In genomic region chr11:35420371-35420770, GRCh38 we compare ENCODE assay signal across 12 cellular contexts. TPM values are rescaled to one million over a fixed set of nuclear protein-coding genes. Genes with fewer than 3 reads are reported as not detected.
DNase-seq lines count a peak whose midpoint lies in the region; ATAC-seq, FAIRE-seq and TF ChIP-seq lines count a peak whose summit lies in the region.
"Had no signal": no experiment of that assay in that cellular context is flagged by ENCODE, and none has a peak within 500 bp of the region (broad histone marks: within the 10 kb centered on the region; RNA-seq: fewer than 3 reads in every experiment).

No MANE protein-coding gene starts in this region.

- peaks cover 0 to 18% (median 6%) of the 10 kb centered on the region in 11 experiments; a peak in 10 of 22 replicates for H3K9me3 ChIP-seq in BLaER1 treated with 17β-estradiol and CSF1 and Interleukin-3, amounts not matched to agents 10 nM and 100 nM (replicated peaks in 1 of 11)
- H3K9me3 ChIP-seq in IMR-90 (ENCODE audit: control insufficient read depth, insufficient read depth, low read length) (no peaks in the 10 kb centered on the region), H1 (ENCODE audit: insufficient read depth in 2 of 2, low read depth in 1 of 2, low read length in 1 of 2) (no peaks in the 10 kb centered on the region), neuronal stem cell (replicated peaks in 1 of 2; ENCODE audit: control insufficient read depth in 2 of 2, insufficient read depth in 1 of 2, low read depth in 1 of 2, low read length in 2 of 2) (no peaks in the 10 kb centered on the region)

- peaks cover 0 to 21% (median 11%) of the 10 kb centered on the region in 11 experiments; a peak in 7 of 22 replicates for H4K20me1 ChIP-seq in BLaER1 treated with 17β-estradiol and CSF1 and Interleukin-3, amounts not matched to agents 10 nM and 100 nM
- H4K20me1 ChIP-seq in IMR-90 (ENCODE audit: insufficient read depth, low read length) (no peaks in the 10 kb centered on the region; the same call in 1 of the 2 replicates), H1 (replicated peaks in 1 of 2; ENCODE audit: control insufficient read depth in 1 of 2, insufficient read depth in 2 of 2, low read length in 2 of 2) (peaks cover 0 to 4% of the 10 kb centered on the region in 2 experiments)

- peaks cover 19% of the 10 kb centered on the region; the same call in 1 of the 2 replicates for H3K23me2 ChIP-seq in H1 (ENCODE audit: low read depth, low read length)

- in situ Hi-C loops in IMR-90 (cut with MboI; ENCODE audit: low sequenced_read_pairs), result no loop called here

- H3K4me3 ChIP-seq in BLaER1 treated with 17β-estradiol and CSF1 and Interleukin-3, amounts not matched to agents 10 nM and 100 nM, result peak overlapping the region; percentile 48 to 71 (median 57); a peak in 14 of 20 replicates
- H3K4me3 ChIP-seq in IMR-90 (ENCODE audit: insufficient read depth, low read depth, low read length) (no peak overlapping the region), H1 (ENCODE audit: extremely low read depth in 1 of 4, insufficient read depth in 2 of 4, low read depth in 3 of 4, low read length in 4 of 4) (peak overlapping the region; percentile 65 to 94 (median 71)), neuronal stem cell (ENCODE audit: low read length in 2 of 2) (peak overlapping the region; percentile 51 to 68)

- no peak for DNase-seq in IMR-90
- peak in 1 of 2 experiments; percentile 52 for DNase-seq in H1 (ENCODE audit: low read depth in 1 of 2, low spot score in 2 of 2)
- DNase-seq in neuronal stem cell (ENCODE audit: low spot score), result peak; percentile 12
- DNase-seq in GOT3 (lab: John Stamatoyannopoulos, UW), result no peak
- DNase-seq in NCI-H2107 treated with DMSO at 0.1 percent for 48 hours (lab: John Stamatoyannopoulos, UW; ENCODE audit: unreplicated experiment), result no peak
- no peak for DNase-seq in OCI-M2 (lab: John Stamatoyannopoulos, UW; ENCODE audit: unreplicated experiment)
- DNase-seq: NCI-H1436 treated with DMSO at 0.1 percent for 48 hours had no signal

- H2BK120ac ChIP-seq in IMR-90 (ENCODE audit: low read depth, low read length) (no peak overlapping the region), H1 (replicated peaks; ENCODE audit: low read depth, low read length) (no peak overlapping the region), neuronal stem cell (ENCODE audit: low read depth, low read length) (no peak overlapping the region)

- H3K27ac ChIP-seq in BLaER1 treated with 17β-estradiol and CSF1 and Interleukin-3, amounts not matched to agents 10 nM and 100 nM, result no peak overlapping the region
- H3K27ac ChIP-seq in IMR-90 (ENCODE audit: insufficient read depth, low read length) (no peak overlapping the region), H1 (ENCODE audit: low read depth, low read length) (no peak overlapping the region), neuronal stem cell (replicated peaks; ENCODE audit: low read length) (no peak overlapping the region)
- H3K27ac ChIP-seq: parathyroid adenoma, SK-N-MC had no signal

- WGBS in IMR-90 (ENCODE audit: extremely low coverage in 2 of 2, insufficient read length in 1 of 2), 2 experiments, result 30% methylated on average over 9 of the region's 17 CpGs; no CpG with 5 or more reads in 1 of the 2 experiments
- 12% methylated on average over 15 of the region's 17 CpGs; no CpG with 5 or more reads in 1 of the 2 experiments for WGBS in H1 (ENCODE audit: extremely low coverage in 1 of 2, insufficient coverage in 1 of 2, insufficient read length in 1 of 2, insufficient replicate concordance in 2 of 2, low coverage in 1 of 2, low lambda C conversion rate in 2 of 2, missing lambda C conversion rate in 1 of 2), 2 experiments
- WGBS in neuronal stem cell (ENCODE audit: extremely low coverage in 2 of 2, insufficient read length in 2 of 2, insufficient replicate concordance in 1 of 2), 2 donors, result no CpG with 5 or more reads among the region's 17 CpGs

- no peak overlapping the region for H3K9ac ChIP-seq in BLaER1 treated with 17β-estradiol and CSF1 and Interleukin-3, amounts not matched to agents 10 nM and 100 nM
- H3K9ac ChIP-seq in IMR-90 (ENCODE audit: low read depth, low read length) (no peak overlapping the region), H1 (replicated peaks in 1 of 4; ENCODE audit: extremely low read depth in 1 of 4, low read depth in 3 of 4, low read length in 3 of 4) (peak overlapping the region in 1 of 4 experiments; percentile 34; a peak in 1 of 7 replicates), neuronal stem cell (ENCODE audit: low read depth, low read length, poor library complexity) (no peak overlapping the region)
- H3K9ac ChIP-seq: parathyroid adenoma had no signal

- H2AK9ac ChIP-seq in IMR-90 (replicated peaks; ENCODE audit: low read depth, low read length, poor library complexity), result no peak overlapping the region

- no peaks in the 10 kb centered on the region for H3K36me3 ChIP-seq in BLaER1 treated with 17β-estradiol and CSF1 and Interleukin-3, amounts not matched to agents 10 nM and 100 nM
- peaks cover 6% of the 10 kb centered on the region for H3K36me3 ChIP-seq in IMR-90 (ENCODE audit: control insufficient read depth, insufficient read depth, low read length)
- no peaks in the 10 kb centered on the region for H3K36me3 ChIP-seq in H1 (ENCODE audit: control insufficient read depth in 2 of 4, insufficient read depth in 4 of 4, low read length in 3 of 4)
- peaks cover 0 to 3% of the 10 kb centered on the region in 2 donors for H3K36me3 ChIP-seq in neuronal stem cell (replicated peaks in 1 of 2; ENCODE audit: control insufficient read depth in 2 of 2, insufficient read depth in 2 of 2, low read length in 2 of 2)

- H3K14ac ChIP-seq in IMR-90 (replicated peaks; ENCODE audit: low read depth, low read length) (no peak overlapping the region), H1 (ENCODE audit: insufficient read length) (no peak overlapping the region), neuronal stem cell (ENCODE audit: low read length) (no peak overlapping the region)

- H4K8ac ChIP-seq in IMR-90 (ENCODE audit: low read depth in 2 of 2, low read length in 2 of 2) (peak overlapping the region in 1 of 2 experiments; percentile 32; a peak in 1 of 4 replicates), H1 (ENCODE audit: extremely low read depth, insufficient read depth, low read length) (peak overlapping the region; percentile 1; the same call in 1 of the 2 replicates), neuronal stem cell (ENCODE audit: low read depth, low read length) (peak overlapping the region; percentile 48)

- no peak overlapping the region for H2BK5ac ChIP-seq in IMR-90 (ENCODE audit: low read depth, low read length, poor library complexity, severe bottlenecking)
- no peak overlapping the region for H2BK5ac ChIP-seq in H1 (ENCODE audit: low read depth, low read length)
- no peak overlapping the region for H2BK5ac ChIP-seq in neuronal stem cell (ENCODE audit: low read length)

- peaks cover 11 to 17% (median 16%) of the 10 kb centered on the region in 10 experiments for H3K4me1 ChIP-seq in BLaER1 treated with 17β-estradiol and CSF1 and Interleukin-3, amounts not matched to agents 10 nM and 100 nM
- H3K4me1 ChIP-seq in IMR-90 (ENCODE audit: control insufficient read depth, insufficient read depth, low read length) (peaks cover 2% of the 10 kb centered on the region; the same call in 1 of the 2 replicates), H1 (replicated peaks in 1 of 4; ENCODE audit: control insufficient read depth in 3 of 4, insufficient read depth in 4 of 4, low read length in 3 of 4) (peaks cover 0 to 8% (median 4%) of the 10 kb centered on the region in 4 experiments; a peak in 5 of 7 replicates), neuronal stem cell (ENCODE audit: control insufficient read depth in 2 of 2, insufficient read depth in 1 of 2, low read depth in 1 of 2, low read length in 2 of 2) (peaks cover 2 to 10% of the 10 kb centered on the region in 2 donors)
- H3K4me1 ChIP-seq: parathyroid adenoma had no signal

- POLR2A ChIA-PET in IMR-90 (lab: Charles Lee; ENCODE audit: unreplicated experiment), result no interaction called here
- POLR2A ChIA-PET in H1 (lab: Charles Lee; ENCODE audit: partially characterized antibody), result interaction anchor here (0.7 kb wide), 1 partner anchor 58 kb away, joined by 3 read pairs; no protein-coding TSS in a partner anchor

- 0 out of 4 replicates have a peak, but pooled peaks cover 0 to 1% of the 10 kb centered on the region in 2 experiments for H3K79me1 ChIP-seq in IMR-90 (ENCODE audit: low read depth in 1 of 2, low read length in 2 of 2)
- no peaks in the 10 kb centered on the region for H3K79me1 ChIP-seq in H1 (ENCODE audit: low read depth, low read length)
- H3K79me1 ChIP-seq in neuronal stem cell (ENCODE audit: low read depth, low read length), result no peaks in the 10 kb centered on the region

- H2BK12ac ChIP-seq in H1 (ENCODE audit: low read depth, low read length) (no peak overlapping the region), neuronal stem cell (ENCODE audit: low read length) (no peak overlapping the region)

- no peaks in the 10 kb centered on the region for H3K79me2 ChIP-seq in H1 (ENCODE audit: control insufficient read depth in 1 of 2, insufficient read depth in 2 of 2, low read length in 2 of 2)
- H3K79me2 ChIP-seq: parathyroid adenoma had no signal

- no peak for TF ChIP-seq EP300 in H1 (IDR thresholded peaks at IDR 0.05; ENCODE audit: borderline replicate concordance in 1 of 2, low read depth in 2 of 2, low read length in 2 of 2)

- dilution Hi-C loops in IMR-90 (cut with HindIII; ENCODE audit: low sequenced_read_pairs, unreplicated experiment), result no loop called here

- no peak overlapping the region for H3K4ac ChIP-seq in IMR-90 (ENCODE audit: low read depth, low read length)
- no peak overlapping the region for H3K4ac ChIP-seq in H1 (replicated peaks; ENCODE audit: insufficient read length, low read depth, low read length)
- H3K4ac ChIP-seq in neuronal stem cell (ENCODE audit: low read length), result no peak overlapping the region

- H4K91ac ChIP-seq in IMR-90 (ENCODE audit: insufficient read depth, low read depth, low read length) (no peak overlapping the region), H1 (replicated peaks; ENCODE audit: insufficient read length, low read length) (no peak overlapping the region), neuronal stem cell (ENCODE audit: low read depth, low read length, poor library complexity) (no peak overlapping the region)

- H2AFZ ChIP-seq in IMR-90 (replicated peaks; ENCODE audit: low read length, poor library complexity) (peak overlapping the region; percentile 85), H1 (ENCODE audit: low read length) (peak overlapping the region; percentile 89), neuronal stem cell (ENCODE audit: low read length) (peak overlapping the region; percentile 93)

- no TSS peak for BruUV-seq in IMR-90 (replicated peaks; lab: Mats Ljungman, UMichigan)

- H3K4me2 ChIP-seq in BLaER1 treated with 17β-estradiol and CSF1 and Interleukin-3, amounts not matched to agents 10 nM and 100 nM, result peak overlapping the region in 10 of 11 experiments; percentile 82 to 98 (median 91); a peak in 20 of 22 replicates
- H3K4me2 ChIP-seq in IMR-90 (ENCODE audit: low read depth, low read length) (no peak overlapping the region), H1 (ENCODE audit: insufficient read depth in 1 of 2, low read depth in 2 of 2, low read length in 2 of 2) (peak overlapping the region; percentile 92 to 98), neuronal stem cell (ENCODE audit: insufficient read depth, low read length, poor library complexity, severe bottlenecking) (peak overlapping the region; percentile 99)

- no peak for TF ChIP-seq RAD21 in IMR-90 (IDR thresholded peaks at IDR 0.05; ENCODE audit: low read length)
- TF ChIP-seq RAD21 in H1 (IDR thresholded peaks at IDR 0.05 in 1 of 2, conservative IDR thresholded peaks at IDR 0.05 in 1 of 2; ENCODE audit: low read depth in 2 of 2, low read length in 2 of 2), result no peak

- ATAC-seq in IMR-90 (ENCODE audit: low read depth) (no peak), HG03378 (IDR thresholded peaks at IDR 0.05; ENCODE audit: unreplicated experiment) (no peak)

- no peak overlapping the region for H2AK5ac ChIP-seq in IMR-90 (ENCODE audit: low read depth, low read length)
- no peak overlapping the region for H2AK5ac ChIP-seq in H1 (ENCODE audit: low read depth, low read length)
- H2AK5ac ChIP-seq in neuronal stem cell (ENCODE audit: low read depth, low read length), result no peak overlapping the region

- TF ChIP-seq POLR2A in IMR-90 (IDR thresholded peaks at IDR 0.05; ENCODE audit: low read depth, low read length), result no peak
- no peak for TF ChIP-seq POLR2A in H1 (IDR thresholded peaks at IDR 0.05; ENCODE audit: control extremely low read depth in 1 of 2, low read depth in 2 of 2, low read length in 2 of 2)

- intact Hi-C loops in IMR-90 (cut with micrococcal nuclease), result no loop called here

- FAIRE-seq in H1 (lab: Jason Lieb, UNC), result no peak
- FAIRE-seq: G401.6 had no signal

- no peak overlapping the region for H2BK20ac ChIP-seq in IMR-90 (ENCODE audit: low read depth, low read length)
- no peak overlapping the region for H2BK20ac ChIP-seq in H1 (ENCODE audit: low read length)

- CTCF ChIA-PET in IMR-90 (lab: Yijun Ruan, JAX), result no interaction called here
- CTCF ChIA-PET in H1 (lab: Charles Lee; ENCODE audit: partially characterized antibody), result interaction anchor here (1.3 to 2.5 kb wide), 3 partner anchors 9 to 64 kb away, joined by 3 to 5 read pairs (median 4); no protein-coding TSS in a partner anchor

- H3K9me1 ChIP-seq in IMR-90 (ENCODE audit: insufficient read depth, low read length), result peaks cover 3% of the 10 kb centered on the region; the same call in 1 of the 2 replicates

- H2BK15ac ChIP-seq in IMR-90 (ENCODE audit: low read depth, low read length), result no peak overlapping the region
- H2BK15ac ChIP-seq in H1 (ENCODE audit: low read length), result no peak overlapping the region
- H2BK15ac ChIP-seq in neuronal stem cell (ENCODE audit: low read length), result peak overlapping the region; percentile 30

- H3K27me3 ChIP-seq in BLaER1 treated with 17β-estradiol and CSF1 and Interleukin-3, amounts not matched to agents 10 nM and 100 nM, result peaks cover 73 to 88% (median 77%) of the 10 kb centered on the region in 11 experiments
- H3K27me3 ChIP-seq in IMR-90 (ENCODE audit: control insufficient read depth, insufficient read depth, low read length) (peaks cover 24% of the 10 kb centered on the region), H1 (replicated peaks in 1 of 4; ENCODE audit: control insufficient read depth in 3 of 4, extremely low read depth in 1 of 4, insufficient read depth in 3 of 4, low read length in 3 of 4) (peaks cover 31 to 80% (median 69%) of the 10 kb centered on the region in 4 experiments), neuronal stem cell (ENCODE audit: control insufficient read depth in 3 of 3, insufficient read depth in 3 of 3, low read depth in 1 of 3, low read length in 3 of 3) (peaks cover 4 to 89% (median 33%) of the 10 kb centered on the region in 3 experiments)

- H3K56ac ChIP-seq in IMR-90 (ENCODE audit: extremely low read depth, insufficient read depth, low read length), result no peak overlapping the region
- no peak overlapping the region for H3K56ac ChIP-seq in H1 (replicated peaks; ENCODE audit: insufficient read length, low read depth, low read length)

- H3K23ac ChIP-seq in IMR-90 (ENCODE audit: low read depth, low read length), result no peak overlapping the region
- H3K23ac ChIP-seq in H1 (ENCODE audit: insufficient read length), result no peak overlapping the region
- no peak overlapping the region for H3K23ac ChIP-seq in neuronal stem cell (ENCODE audit: low read depth, low read length, poor library complexity)

- H4K5ac ChIP-seq in IMR-90 (ENCODE audit: low read depth, low read length), result no peak overlapping the region
- no peak overlapping the region for H4K5ac ChIP-seq in H1 (ENCODE audit: insufficient read length, low read depth, low read length)

- H3K18ac ChIP-seq in IMR-90 (ENCODE audit: low read depth, low read length) (no peak overlapping the region), H1 (ENCODE audit: extremely low read depth, low read length) (no peak overlapping the region), neuronal stem cell (ENCODE audit: low read length) (peak overlapping the region; percentile 82)

- TF ChIP-seq CTCF in IMR-90 (conservative IDR thresholded peaks at IDR 0.05; ENCODE audit: low read depth, low read length) (no peak), H1 (IDR thresholded peaks at IDR 0.05; ENCODE audit: control extremely low read depth in 1 of 3, insufficient read depth in 1 of 3, low read depth in 1 of 3, low read length in 3 of 3) (no peak)

RNA-seq across cellular contexts. Expression of gene SLC1A2, which starts 1.0 kb away (rescaled TPM):
- total RNA-seq in IMR-90 (2012; rRNA removed), result 0.54 and 0.56 TPM in 2 replicates
- polyA plus RNA-seq in IMR-90 (2012; rRNA removed) (0.15 and 0.17 TPM in 2 replicates), H1 (2011; rRNA removed) (0.28 and 0.57 TPM in 2 replicates)
- polyA plus RNA-seq in IMR-90 (2012; cell fraction: cytosol; rRNA removed), result 0.01 and 0.05 TPM in 2 replicates
- 0.41 and 2.7 TPM in 2 replicates for polyA plus RNA-seq in IMR-90 (2012; cell fraction: nucleus; rRNA removed; ENCODE audit: low replicate concordance)
- total RNA-seq in H1 (2021; fragmentation: NEBNext Ultra II Directional; extraction: Animal tissue kit (Norgen Biotek cat#: 25700)), result 1.2 and 1.4 TPM in 2 replicates
- polyA plus RNA-seq in H1 (2011; cell fraction: cytosol; rRNA removed), result 0.57 TPM
- 0.88 TPM for polyA plus RNA-seq in H1 (2011; cell fraction: nucleus; rRNA removed)
- 0.84 to 1.3 TPM (median 1.1 TPM) in 4 replicates for polyA plus RNA-seq in H1 (2012, experiment 1 of 2)
- 0.16 TPM for polyA plus RNA-seq in H1 (2012, experiment 2 of 2)
- 0.47 TPM for polyA plus RNA-seq in H1 (2013, experiment 1 of 2)
- polyA plus RNA-seq in H1 (2013, experiment 2 of 2), result 0.31 TPM
- polyA minus RNA-seq in H1 (2011; rRNA and poly(A)+ RNA removed), result 8.1 and 14.3 TPM in 2 replicates
- polyA minus RNA-seq in H1 (2011; cell fraction: cytosol; rRNA and poly(A)+ RNA removed), result 1.1 TPM
- polyA minus RNA-seq in H1 (2011; cell fraction: nucleus; rRNA and poly(A)+ RNA removed), result 4.4 TPM
- polyA plus RNA-seq in neuronal stem cell (2013, experiment 1 of 2), result 1.0 TPM
- 1.1 TPM for polyA plus RNA-seq in neuronal stem cell (2013, experiment 2 of 2)
